ENCODE assay signal across 8 cellular contexts in the genomic region with DNA sequence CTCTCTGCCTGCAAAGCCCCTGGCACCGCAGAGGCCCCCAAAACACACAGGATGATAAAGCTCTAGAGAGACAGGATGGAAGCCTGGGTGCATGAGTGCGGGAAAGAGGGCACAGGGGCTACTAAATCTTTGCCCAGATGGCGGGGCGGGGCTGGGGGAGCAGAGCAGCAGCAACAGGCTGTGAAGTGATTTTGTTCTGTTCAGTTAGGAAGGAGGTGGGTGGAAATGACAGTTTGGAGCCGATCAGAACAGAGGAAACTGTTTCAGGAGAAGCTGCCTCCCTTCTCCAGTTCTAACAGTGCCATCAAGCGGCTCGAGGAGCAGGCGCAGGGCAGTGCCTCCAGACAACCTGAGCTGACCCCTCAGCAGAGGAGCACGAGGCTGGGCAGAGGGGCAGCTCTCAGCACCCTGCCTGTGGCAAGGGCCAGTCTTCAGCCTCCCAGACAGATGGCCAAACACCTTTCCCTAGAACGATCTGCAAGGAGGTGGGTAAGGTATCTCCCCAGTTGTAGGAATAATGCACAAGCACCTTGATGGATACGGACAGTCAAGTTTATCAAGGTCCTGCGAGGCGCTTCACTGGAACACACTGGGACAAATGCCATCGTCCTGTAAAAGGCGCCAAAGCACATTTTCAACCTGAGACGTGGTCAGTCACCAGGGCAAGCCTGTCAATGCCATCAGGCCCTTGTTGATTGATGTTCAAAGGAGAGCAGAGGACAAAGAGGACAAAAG. TPM values are rescaled to one million over a fixed set of nuclear protein-coding genes. Genes with fewer than 3 reads are reported as not detected.
DNase-seq lines count a peak whose midpoint lies in the region; ATAC-seq and TF ChIP-seq lines count a peak whose summit lies in the region.

No MANE protein-coding gene starts in this region.

- peaks cover 29 to 55% of the 10 kb centered on the region in 2 donors for H3K4me1 ChIP-seq in left lung

- H3K27ac ChIP-seq in left lung = peak overlapping the region; percentile 91 to 94

- H3K4me3 ChIP-seq in AG04449 (ENCODE audit: low read depth, low read length) (peak overlapping the region; percentile 43), choroid plexus epithelial cell (ENCODE audit: low read depth, low read length) (peak overlapping the region; percentile 45), left lung (peak overlapping the region in 1 of 2 donors; percentile 18)

- POLR2A ChIA-PET in AG04449 (lab: Yijun Ruan, JAX) = interaction anchor here (0.7 to 1.7 kb wide), 10 partner anchors 16 to 484 kb away, joined by 3 to 11 read pairs (median 4); a partner anchor contains a TSS

- intact Hi-C loops in left lung (cut with DNase I) = loop anchor here (5.0 to 10.0 kb wide), 3 partner anchors 471 to 591 kb away; a partner anchor contains a TSS

- DNase-seq in AG04449 (ENCODE audit: low read depth, low spot score) = no peak
- DNase-seq in NCI-H446 (lab: John Stamatoyannopoulos, UW) = peak; percentile 93 to 96
- peak; percentile 56 for DNase-seq in activated CD4-positive, alpha-beta T cell treated with anti-CD3 and anti-CD28 coated beads for 1 hour
- peak; percentile 98 for DNase-seq in choroid plexus epithelial cell (ENCODE audit: low read depth)
- DNase-seq in left lung = peak; percentile 86 to 91
- peak; percentile 63 for DNase-seq in stimulated activated CD4-positive, alpha-beta T cell treated with anti-CD3 and anti-CD28 coated beads, Interleukin-4, amount 100 ng/mL, for 1 hour

- CTCF ChIA-PET in AG04449 (lab: Yijun Ruan, JAX) = interaction anchor here (0.5 to 4.8 kb wide), 56 partner anchors 9 to 603 kb away, joined by 3 to 55 read pairs (median 5); no protein-coding TSS in a partner anchor

- H3K9me3 ChIP-seq in left lung = no peaks in the 10 kb centered on the region

- peak; percentile 98 for TF ChIP-seq CTCF in AG04449 (IDR thresholded peaks at IDR 0.05; ENCODE audit: insufficient read depth, low read length, missing control alignments)
- TF ChIP-seq CTCF in choroid plexus epithelial cell (conservative IDR thresholded peaks at IDR 0.05; ENCODE audit: low read depth, low read length) = peak; percentile 95
- peak; percentile 88 for TF ChIP-seq CTCF in left lung (IDR thresholded peaks at IDR 0.05)

- peak; percentile 69 for ATAC-seq in GM18868 (IDR thresholded peaks at IDR 0.05; ENCODE audit: unreplicated experiment)
- ATAC-seq in HG03280 (IDR thresholded peaks at IDR 0.05; ENCODE audit: unreplicated experiment) = peak; percentile 67
- ATAC-seq in left lung = peak; percentile 93

- H3K36me3 ChIP-seq in left lung = no peaks in the 10 kb centered on the region

- no peaks in the 10 kb centered on the region for H3K27me3 ChIP-seq in left lung

RNA-seq across cellular contexts. Expression of a gene that starts 44.9 kb away (rescaled TPM):
- 10 to 100 TPM; 71.6 to 89.4 TPM for total RNA-seq in left lung
